ENCODE assay signal across 20 cellular contexts in the genomic region with DNA sequence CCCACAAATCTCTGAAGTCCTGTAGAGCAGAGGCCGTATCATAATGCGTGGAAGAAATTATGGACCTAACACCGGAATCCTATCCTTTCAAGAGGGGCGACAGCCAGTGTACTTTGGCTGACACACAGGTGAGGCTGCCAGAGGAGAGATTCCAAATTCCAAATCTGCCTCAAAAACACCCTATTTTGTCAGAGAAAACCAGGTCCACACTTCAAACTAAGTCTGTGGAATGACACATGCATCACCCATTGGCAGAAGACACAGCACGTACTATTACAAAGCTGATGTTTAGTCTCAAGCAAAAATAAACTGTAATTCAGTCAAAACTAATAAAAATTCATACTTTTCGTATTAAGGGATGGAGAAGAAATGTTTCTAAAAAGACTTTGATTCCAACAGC.
DNase-seq lines count a peak whose midpoint lies in the region; ATAC-seq and TF ChIP-seq lines count a peak whose summit lies in the region.
"Had no signal": no experiment of that assay in that cellular context is flagged by ENCODE, and none has a peak within 500 bp of the region (broad histone marks: within the 10 kb centered on the region; RNA-seq: fewer than 3 reads in every experiment).

No MANE protein-coding gene starts in this region.

- no peak for TF ChIP-seq EP300 in transverse colon (IDR thresholded peaks at IDR 0.05; ENCODE audit: low read depth)

- peak overlapping the region; percentile 2 for H3K27ac Mint-ChIP-seq in endodermal cell
- H3K27ac Mint-ChIP-seq in nephron = peak overlapping the region in 2 of 3 experiments; percentile 43 to 79
- no peak overlapping the region for H3K27ac Mint-ChIP-seq in chondrocyte (ENCODE audit: unreplicated experiment)
- H3K27ac Mint-ChIP-seq: activated naive CD8-positive, alpha-beta T cell; activated T-cell treated with anti-CD3 and anti-CD28 coated beads, Interleukin-2, amount 50 U/mL, for 24 hours; immature natural killer cell had no signal

- no peak overlapping the region for H3K4me3 ChIP-seq in heart left ventricle
- no peak overlapping the region for H3K4me3 ChIP-seq in endodermal cell (ENCODE audit: low read length)
- H3K4me3 ChIP-seq in transverse colon = no peak overlapping the region
- H3K4me3 ChIP-seq: right lobe of liver, upper lobe of right lung had no signal

- H3K4me1 Mint-ChIP-seq in endodermal cell = peaks cover 23% of the 10 kb centered on the region
- peaks cover 27% of the 10 kb centered on the region for H3K4me1 Mint-ChIP-seq in nephron
- peaks cover 45% of the 10 kb centered on the region for H3K4me1 Mint-ChIP-seq in chondrocyte (ENCODE audit: low read depth)
- H3K4me1 Mint-ChIP-seq: immature natural killer cell had no signal

- H3K36me3 Mint-ChIP-seq in endodermal cell (ENCODE audit: low read depth) (no peaks in the 10 kb centered on the region), nephron (ENCODE audit: low read depth) (no peaks in the 10 kb centered on the region), chondrocyte (ENCODE audit: low read depth) (no peaks in the 10 kb centered on the region)
- H3K36me3 Mint-ChIP-seq: activated naive CD8-positive, alpha-beta T cell; immature natural killer cell had no signal

- H3K9ac ChIP-seq in endodermal cell (ENCODE audit: extremely low read depth, low read length, poor library complexity, severe bottlenecking) = no peak overlapping the region

- no peaks in the 10 kb centered on the region for H3K36me3 ChIP-seq in heart left ventricle
- H3K36me3 ChIP-seq in endodermal cell (ENCODE audit: control insufficient read depth, insufficient read depth, low read length) = no peaks in the 10 kb centered on the region
- no peaks in the 10 kb centered on the region for H3K36me3 ChIP-seq in transverse colon
- H3K36me3 ChIP-seq: right lobe of liver, upper lobe of right lung had no signal

- no peak for TF ChIP-seq POLR2A in heart left ventricle (IDR thresholded peaks at IDR 0.05)
- no peak for TF ChIP-seq POLR2A in transverse colon (IDR thresholded peaks at IDR 0.05)

- DNase-seq in heart left ventricle (no peak), left cardiac atrium (no peak), endodermal cell (no peak), transverse colon (no peak), NAMALWA (ENCODE audit: low spot score) (no peak), OCI-M2 (lab: John Stamatoyannopoulos, UW; ENCODE audit: unreplicated experiment) (no peak), chondrocyte (ENCODE audit: low spot score) (no peak)
- DNase-seq: 8988T; activated CD4-positive, alpha-beta T cell treated with anti-CD3 and anti-CD28 coated beads, Interleukin-2, amount 50 U/mL, for 48 hours; activated T-cell treated with anti-CD3 and anti-CD28 coated beads, Interleukin-2, amount 50 U/mL, for 24 hours; DMS79 treated with DMSO at 0.1 percent for 48 hours; effector CD8-positive, alpha-beta T cell; immature natural killer cell; NCI-H2081 treated with DMSO at 0.1 percent for 48 hours; NCI-H69; right lobe of liver; stimulated activated CD4-positive, alpha-beta T cell treated with anti-CD3 and anti-CD28 coated beads, Interleukin-2, amount 100 ng/mL, for 48 hours; upper lobe of right lung had no signal

- H3K4me3 Mint-ChIP-seq in endodermal cell (no peak overlapping the region), nephron (peak overlapping the region in 1 of 3 experiments; percentile 44), chondrocyte (ENCODE audit: unreplicated experiment) (no peak overlapping the region)
- H3K4me3 Mint-ChIP-seq: activated naive CD8-positive, alpha-beta T cell; activated T-cell treated with anti-CD3 and anti-CD28 coated beads, Interleukin-2, amount 50 U/mL, for 24 hours; immature natural killer cell had no signal

- peaks cover 0 to 9% (median 0%) of the 10 kb centered on the region in 12 donors for H3K9me3 ChIP-seq in heart left ventricle
- no peaks in the 10 kb centered on the region for H3K9me3 ChIP-seq in endodermal cell (ENCODE audit: control insufficient read depth, low read length)
- no peaks in the 10 kb centered on the region for H3K9me3 ChIP-seq in transverse colon
- H3K9me3 ChIP-seq: right lobe of liver, upper lobe of right lung had no signal

- H3K4me1 ChIP-seq in heart left ventricle (peaks cover 0 to 44% (median 13%) of the 10 kb centered on the region in 12 donors), endodermal cell (ENCODE audit: control insufficient read depth, insufficient read depth, low read length) (no peaks in the 10 kb centered on the region), transverse colon (peaks cover 0 to 24% (median 11%) of the 10 kb centered on the region in 4 donors)
- H3K4me1 ChIP-seq: right lobe of liver had no signal

- ATAC-seq in heart left ventricle (no peak), left cardiac atrium (no peak)
- ATAC-seq: right lobe of liver, upper lobe of right lung had no signal

- in situ Hi-C loops in transverse colon (cut with MboI; ENCODE audit: low pct_ligation_motif_present in 1 of 4, low pct_unique_long_range_greater_than_20kb in 1 of 4, low sequenced_read_pairs in 3 of 4) = no loop called here

- WGBS in heart left ventricle, 4 donors = 78 to 82% (median 79%) methylated on average over 6 of the region's 6 CpGs
- WGBS in endodermal cell (ENCODE audit: insufficient coverage in 1 of 2, insufficient read length in 1 of 2), 2 experiments = 87 to 93% methylated on average over 4 to 6 of the region's 6 CpGs
- 89 to 97% methylated on average over 2 to 6 of the region's 6 CpGs for WGBS in transverse colon (ENCODE audit: low coverage in 1 of 2), 2 donors

- H3K27me3 Mint-ChIP-seq in endodermal cell (ENCODE audit: insufficient read depth) = no peaks in the 10 kb centered on the region
- H3K27me3 Mint-ChIP-seq in nephron (ENCODE audit: low read depth) = no peaks in the 10 kb centered on the region
- no peaks in the 10 kb centered on the region for H3K27me3 Mint-ChIP-seq in chondrocyte (ENCODE audit: low read depth)
- H3K27me3 Mint-ChIP-seq: activated T-cell treated with anti-CD3 and anti-CD28 coated beads, Interleukin-2, amount 50 U/mL, for 24 hours had no signal

- H3K27ac ChIP-seq in heart left ventricle (peak overlapping the region in 8 of 12 donors; percentile 20 to 81 (median 70)), endodermal cell (ENCODE audit: low read depth, low read length) (no peak overlapping the region), transverse colon (peak overlapping the region in 3 of 4 donors; percentile 33 to 73 (median 55))
- H3K27ac ChIP-seq: right lobe of liver, upper lobe of right lung had no signal

- H3K9me3 Mint-ChIP-seq in endodermal cell = peaks cover 6% of the 10 kb centered on the region
- H3K9me3 Mint-ChIP-seq in nephron = no peaks in the 10 kb centered on the region
- H3K9me3 Mint-ChIP-seq in chondrocyte (ENCODE audit: low read depth) = no peaks in the 10 kb centered on the region
- H3K9me3 Mint-ChIP-seq: activated T-cell treated with anti-CD3 and anti-CD28 coated beads, Interleukin-2, amount 50 U/mL, for 24 hours had no signal

- H3K27me3 ChIP-seq in heart left ventricle (no peaks in the 10 kb centered on the region), endodermal cell (ENCODE audit: control insufficient read depth, insufficient read depth, low read length, poor library complexity, severe bottlenecking) (no peaks in the 10 kb centered on the region), transverse colon (no peaks in the 10 kb centered on the region)
- H3K27me3 ChIP-seq: right lobe of liver, upper lobe of right lung had no signal

- intact Hi-C loops in heart left ventricle (cut with DNase I) (no loop called here), left cardiac atrium (cut with DNase I) (no loop called here), transverse colon (cut with DNase I; ENCODE audit: low total_unique reads) (no loop called here)

- TF ChIP-seq CTCF in heart left ventricle (IDR thresholded peaks at IDR 0.05) (no peak), endodermal cell (conservative IDR thresholded peaks at IDR 0.05) (no peak), nephron (IDR thresholded peaks at IDR 0.05; ENCODE audit: unreplicated experiment in 3 of 3) (no peak), transverse colon (IDR thresholded peaks at IDR 0.05) (no peak), chondrocyte (IDR thresholded peaks at IDR 0.05) (no peak)
